Comparison of ENCODE assay signal across 12 cellular contexts in the genomic region with DNA sequence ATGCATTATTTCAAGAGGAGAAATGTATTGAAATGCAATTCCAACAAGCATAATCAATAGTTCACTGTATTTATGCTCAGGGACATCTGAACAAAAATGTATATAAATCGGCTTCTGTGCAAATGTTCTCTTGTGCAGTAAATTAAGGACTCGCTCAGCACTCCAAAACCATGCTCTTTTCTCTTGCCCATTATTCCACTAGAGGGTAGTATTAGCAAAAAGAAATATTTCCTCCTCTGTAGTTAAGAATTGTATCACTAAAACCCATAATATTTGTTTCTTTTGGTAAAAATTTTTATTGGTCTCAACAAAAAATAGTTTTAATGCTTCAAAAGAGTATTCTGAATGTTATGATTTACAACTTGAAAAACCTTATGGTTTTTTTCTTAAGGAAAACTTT.
A peak's percentile ranks its signal among the peaks of the same experiment; 100 is the strongest.
DNase-seq lines count a peak whose midpoint lies in the region; ATAC-seq, FAIRE-seq and TF ChIP-seq lines count a peak whose summit lies in the region.
"Had no signal": no experiment of that assay in that cellular context is flagged by ENCODE, and none has a peak within 500 bp of the region (broad histone marks: within the 10 kb centered on the region; RNA-seq: fewer than 3 reads in every experiment).

No MANE protein-coding gene starts in this region.

- no peak overlapping the region for H3K4me3 ChIP-seq in SK-N-SH (ENCODE audit: low read depth in 2 of 2, low read length in 1 of 2)
- no peak overlapping the region for H3K4me3 ChIP-seq in foreskin fibroblast (ENCODE audit: low read depth in 1 of 2, low read length in 2 of 2)
- H3K4me3 ChIP-seq: SJSA1 had no signal

- no peaks in the 10 kb centered on the region for H3F3A ChIP-seq in SK-N-SH (replicated peaks; ENCODE audit: insufficient read depth)

- CTCF ChIA-PET in SK-N-SH (lab: Yijun Ruan, JAX) = interaction anchor here (0.6 to 2.5 kb wide), 11 partner anchors 8 to 1630 kb away, joined by 3 to 7 read pairs (median 3); no protein-coding TSS in a partner anchor

- POLR2A ChIA-PET in SK-N-SH (lab: Yijun Ruan, JAX) = no interaction called here

- TF ChIP-seq EP300 in SK-N-SH (IDR thresholded peaks at IDR 0.05; ENCODE audit: borderline replicate concordance in 1 of 2, low read depth in 1 of 2, low read length in 1 of 2) = no peak

- H3K36me3 ChIP-seq in SK-N-SH (replicated peaks in 1 of 2; ENCODE audit: control insufficient read depth in 1 of 2, insufficient read depth in 2 of 2, low read length in 1 of 2) = no peaks in the 10 kb centered on the region
- H3K36me3 ChIP-seq: SJSA1 had no signal

- no peaks in the 10 kb centered on the region for H3K27me3 ChIP-seq in SK-N-SH (ENCODE audit: insufficient read depth)
- H3K27me3 ChIP-seq: SJSA1 had no signal

- H3K27ac Mint-ChIP-seq in type B pancreatic cell = no peak overlapping the region
- H3K27ac Mint-ChIP-seq: activated CD8-positive, alpha-beta memory T cell treated with anti-CD3 and anti-CD28 coated beads, Interleukin-2, amount 10 ng/mL, durations not matched to agents 7 days and 5 days had no signal

- H4K20me1 ChIP-seq in SK-N-SH (ENCODE audit: insufficient read depth) = no peaks in the 10 kb centered on the region

- no peak overlapping the region for H3K27ac ChIP-seq in SK-N-SH (ENCODE audit: low read depth in 2 of 2, low read length in 1 of 2)
- H3K27ac ChIP-seq: SJSA1 had no signal

- 22% methylated on average over 2 of the region's 2 CpGs for WGBS in SK-N-SH (ENCODE audit: low lambda C conversion rate)

- no peaks in the 10 kb centered on the region for H3K36me3 Mint-ChIP-seq in type B pancreatic cell
- H3K36me3 Mint-ChIP-seq: activated CD8-positive, alpha-beta memory T cell treated with anti-CD3 and anti-CD28 coated beads, Interleukin-2, amount 10 ng/mL, durations not matched to agents 7 days and 5 days had no signal

- no peaks in the 10 kb centered on the region for H3K4me1 Mint-ChIP-seq in type B pancreatic cell (ENCODE audit: unreplicated experiment)
- H3K4me1 Mint-ChIP-seq: activated CD8-positive, alpha-beta memory T cell treated with anti-CD3 and anti-CD28 coated beads, Interleukin-2, amount 10 ng/mL, durations not matched to agents 7 days and 5 days had no signal

- DNase-seq in SK-N-SH = peak; percentile 29
- peak; percentile 42 for DNase-seq in RKO (ENCODE audit: low spot score)
- no peak for DNase-seq in frontal cortex (ENCODE audit: low spot score in 2 of 2)
- no peak for DNase-seq in type B pancreatic cell (ENCODE audit: extremely low spot score, unreplicated experiment)
- DNase-seq in foreskin fibroblast = no peak
- no peak for DNase-seq in GM20000 (ENCODE audit: low spot score)
- DNase-seq: activated CD8-positive, alpha-beta memory T cell treated with anti-CD3 and anti-CD28 coated beads, Interleukin-2, amount 10 ng/mL, durations not matched to agents 7 days and 5 days; NCI-H1436; stimulated activated CD4-positive, alpha-beta T cell treated with anti-CD3 and anti-CD28 coated beads, Interleukin-4, amount 100 ng/mL, for 24 hours had no signal

- peak; percentile 70 for TF ChIP-seq RAD21 in SK-N-SH (IDR thresholded peaks at IDR 0.05; ENCODE audit: low read length)

- no peaks in the 10 kb centered on the region for H3K9me3 Mint-ChIP-seq in type B pancreatic cell

- FAIRE-seq in frontal cortex (lab: Jason Lieb, UNC) = peak; percentile 89

- H3K4me1 ChIP-seq in SK-N-SH (ENCODE audit: control insufficient read depth in 1 of 2, insufficient read depth in 2 of 2, low read depth in 1 of 2, low read length in 1 of 2) = no peaks in the 10 kb centered on the region
- H3K4me1 ChIP-seq: SJSA1 had no signal

- ATAC-seq in SK-N-SH treated with all-trans-retinoic acid at 6 μM for 48 hours = no peak
- ATAC-seq in HG02973 (IDR thresholded peaks at IDR 0.05; ENCODE audit: unreplicated experiment) = no peak
- ATAC-seq: activated CD8-positive, alpha-beta memory T cell treated with anti-CD3 and anti-CD28 coated beads, Interleukin-2, amount 10 ng/mL, durations not matched to agents 7 days and 5 days had no signal

- no peaks in the 10 kb centered on the region for H3K9me2 ChIP-seq in SK-N-SH

- TF ChIP-seq CTCF in SK-N-SH (IDR thresholded peaks at IDR 0.05) (peak; percentile 43), type B pancreatic cell (conservative IDR thresholded peaks at IDR 0.05) (peak; percentile 74), foreskin fibroblast (IDR thresholded peaks at IDR 0.05; ENCODE audit: low read depth, low read length) (no peak), GM20000 (IDR thresholded peaks at IDR 0.05; ENCODE audit: extremely low read depth, missing control alignments) (no peak)

- H3K4me3 Mint-ChIP-seq in type B pancreatic cell = no peak overlapping the region
- H3K4me3 Mint-ChIP-seq: activated CD8-positive, alpha-beta memory T cell treated with anti-CD3 and anti-CD28 coated beads, Interleukin-2, amount 10 ng/mL, durations not matched to agents 7 days and 5 days had no signal

- H2AFZ ChIP-seq in SK-N-SH (ENCODE audit: low read depth) = no peak overlapping the region

- H3K9me3 ChIP-seq in SK-N-SH = no peaks in the 10 kb centered on the region
- H3K9me3 ChIP-seq: SJSA1 had no signal

- H3K27me3 Mint-ChIP-seq in type B pancreatic cell = no peaks in the 10 kb centered on the region
- H3K27me3 Mint-ChIP-seq: activated CD8-positive, alpha-beta memory T cell treated with anti-CD3 and anti-CD28 coated beads, Interleukin-2, amount 10 ng/mL, durations not matched to agents 7 days and 5 days had no signal

- no peak overlapping the region for H3K9ac ChIP-seq in SK-N-SH

- no peaks in the 10 kb centered on the region for H3K79me2 ChIP-seq in SK-N-SH (ENCODE audit: insufficient read depth)

- H3K4me2 ChIP-seq in SK-N-SH = no peak overlapping the region

TF ChIP-seq in SK-N-SH, 30 proteins besides CTCF, POLR2A, EP300 and RAD21:
- TF ChIP-seq TEAD4 (IDR thresholded peaks at IDR 0.05; ENCODE audit: borderline replicate concordance, insufficient read depth) (no peak), GATA2 (CRISPR knock-in tag; IDR thresholded peaks at IDR 0.05) (no peak), SMC3 (IDR thresholded peaks at IDR 0.05; ENCODE audit: low read depth, low read length) (peak; percentile 47; the same call in 1 of the 2 replicates)
TF ChIP-seq in SK-N-SH: peak in this region for 1.

TF ChIP-seq in SK-N-SH treated with all-trans-retinoic acid at 6 μM for 48 hours, 23 proteins besides CTCF, POLR2A, EP300 and RAD21 (continues in another document):
- no peak for TF ChIP-seq ESRRG (CRISPR knock-in tag; IDR thresholded peaks at IDR 0.05)
- TF ChIP-seq CSDC2 (CRISPR knock-in tag; IDR thresholded peaks at IDR 0.05) = no peak
- TF ChIP-seq OSR1 (CRISPR knock-in tag; IDR thresholded peaks at IDR 0.05) = no peak
- TF ChIP-seq, protein P1, sequence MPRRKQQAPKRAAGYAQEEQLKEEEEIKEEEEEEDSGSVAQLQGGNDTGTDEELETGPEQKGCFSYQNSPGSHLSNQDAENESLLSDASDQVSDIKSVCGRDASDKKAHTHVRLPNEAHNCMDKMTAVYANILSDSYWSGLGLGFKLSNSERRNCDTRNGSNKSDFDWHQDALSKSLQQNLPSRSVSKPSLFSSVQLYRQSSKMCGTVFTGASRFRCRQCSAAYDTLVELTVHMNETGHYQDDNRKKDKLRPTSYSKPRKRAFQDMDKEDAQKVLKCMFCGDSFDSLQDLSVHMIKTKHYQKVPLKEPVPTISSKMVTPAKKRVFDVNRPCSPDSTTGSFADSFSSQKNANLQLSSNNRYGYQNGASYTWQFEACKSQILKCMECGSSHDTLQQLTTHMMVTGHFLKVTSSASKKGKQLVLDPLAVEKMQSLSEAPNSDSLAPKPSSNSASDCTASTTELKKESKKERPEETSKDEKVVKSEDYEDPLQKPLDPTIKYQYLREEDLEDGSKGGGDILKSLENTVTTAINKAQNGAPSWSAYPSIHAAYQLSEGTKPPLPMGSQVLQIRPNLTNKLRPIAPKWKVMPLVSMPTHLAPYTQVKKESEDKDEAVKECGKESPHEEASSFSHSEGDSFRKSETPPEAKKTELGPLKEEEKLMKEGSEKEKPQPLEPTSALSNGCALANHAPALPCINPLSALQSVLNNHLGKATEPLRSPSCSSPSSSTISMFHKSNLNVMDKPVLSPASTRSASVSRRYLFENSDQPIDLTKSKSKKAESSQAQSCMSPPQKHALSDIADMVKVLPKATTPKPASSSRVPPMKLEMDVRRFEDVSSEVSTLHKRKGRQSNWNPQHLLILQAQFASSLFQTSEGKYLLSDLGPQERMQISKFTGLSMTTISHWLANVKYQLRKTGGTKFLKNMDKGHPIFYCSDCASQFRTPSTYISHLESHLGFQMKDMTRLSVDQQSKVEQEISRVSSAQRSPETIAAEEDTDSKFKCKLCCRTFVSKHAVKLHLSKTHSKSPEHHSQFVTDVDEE (CRISPR knock-in tag; IDR thresholded peaks at IDR 0.05) = no peak
- no peak for TF ChIP-seq CREB5 (CRISPR knock-in tag; IDR thresholded peaks at IDR 0.05; ENCODE audit: low read depth)
- no peak for TF ChIP-seq PPARA (CRISPR knock-in tag; IDR thresholded peaks at IDR 0.05; ENCODE audit: borderline replicate concordance)
- no peak for TF ChIP-seq TOX (CRISPR knock-in tag; IDR thresholded peaks at IDR 0.05; ENCODE audit: borderline replicate concordance)
- no peak for TF ChIP-seq ZNF70 (CRISPR knock-in tag; IDR thresholded peaks at IDR 0.05)
- no peak for TF ChIP-seq ZFP30 (CRISPR knock-in tag; IDR thresholded peaks at IDR 0.05)
- TF ChIP-seq ZC3H10 (CRISPR knock-in tag; IDR thresholded peaks at IDR 0.05) = no peak
- TF ChIP-seq BACH2 (CRISPR knock-in tag; IDR thresholded peaks at IDR 0.05; ENCODE audit: borderline replicate concordance) = no peak
- TF ChIP-seq GLIS3 (CRISPR knock-in tag; IDR thresholded peaks at IDR 0.05) = no peak
- no peak for TF ChIP-seq ZFP3 (CRISPR knock-in tag; IDR thresholded peaks at IDR 0.05)
- no peak for TF ChIP-seq TCF4 (CRISPR knock-in tag; IDR thresholded peaks at IDR 0.05; ENCODE audit: borderline replicate concordance)

Comparison
In these comparisons a context has a peak if more than half of its experiments do, and no peak if none do; other contexts are left out.
1. DNase-seq: peak in SK-N-SH (single experiment) and RKO (single experiment); none in frontal cortex (0 of 2), type B pancreatic cell (single experiment), foreskin fibroblast (0 of 2) and GM20000 (single experiment).
2. CTCF ChIP-seq: peak in SK-N-SH (single experiment) and type B pancreatic cell (single experiment); none in foreskin fibroblast (single experiment) and GM20000 (single experiment).